In genomic region chr17:35807371-35808144, GRCh38 we compare ENCODE assay signal across 10 cellular contexts. TPM values are rescaled to one million over a fixed set of nuclear protein-coding genes. Genes with fewer than 3 reads are reported as not detected.
DNase-seq lines count a peak whose midpoint lies in the region; ATAC-seq and TF ChIP-seq lines count a peak whose summit lies in the region.
"Had no signal": no experiment of that assay in that cellular context is flagged by ENCODE, and none has a peak within 500 bp of the region (broad histone marks: within the 10 kb centered on the region; RNA-seq: fewer than 3 reads in every experiment).

No MANE protein-coding gene starts in this region.

- no peak for TF ChIP-seq CTCF in Panc1 (IDR thresholded peaks at IDR 0.05)
- TF ChIP-seq CTCF in osteoblast (IDR thresholded peaks at IDR 0.05; ENCODE audit: extremely low read depth, low read depth, low read length) = no peak
- no peak for TF ChIP-seq CTCF in prostate gland (IDR thresholded peaks at IDR 0.05)

- TF ChIP-seq POLR2A in prostate gland (IDR thresholded peaks at IDR 0.05) = no peak

- peak overlapping the region; percentile 36 for H2AFZ ChIP-seq in osteoblast (ENCODE audit: low read length)

- peaks cover 20% of the 10 kb centered on the region for H4K20me1 ChIP-seq in osteoblast (ENCODE audit: insufficient read depth, low read length)

- no TSS peak for BruUV-seq in Panc1 (replicated peaks; lab: Mats Ljungman, UMichigan)

- 77% methylated on average over 7 of the region's 7 CpGs for WGBS in prostate gland

- in situ Hi-C loops in Panc1 (cut with HindIII; ENCODE audit: low pct_unique_long_range_greater_than_20kb, low sequenced_read_pairs) = no loop called here

- H3K36me3 ChIP-seq in Panc1 (ENCODE audit: control insufficient read depth, insufficient read depth, low read length) = peaks cover 12% of the 10 kb centered on the region
- H3K36me3 ChIP-seq in osteoblast (ENCODE audit: insufficient read depth, low read length) = no peaks in the 10 kb centered on the region
- H3K36me3 ChIP-seq in prostate gland = no peaks in the 10 kb centered on the region
- H3K36me3 ChIP-seq: neutrophil had no signal

- H3K4me3 ChIP-seq in Panc1 (ENCODE audit: low read depth in 2 of 2, low read length in 2 of 2) = no peak overlapping the region
- no peak overlapping the region for H3K4me3 ChIP-seq in osteoblast (ENCODE audit: insufficient read depth, low read length)
- no peak overlapping the region for H3K4me3 ChIP-seq in prostate gland

- H3K4me1 ChIP-seq in Panc1 (ENCODE audit: control insufficient read depth, insufficient read depth, low read length) (peaks cover 22% of the 10 kb centered on the region), osteoblast (ENCODE audit: insufficient read depth, low read length) (peaks cover 39% of the 10 kb centered on the region), prostate gland (replicated peaks) (peaks cover 4% of the 10 kb centered on the region)

- intact Hi-C loops in Panc1 (cut with micrococcal nuclease; ENCODE audit: unreplicated experiment) = no loop called here
- intact Hi-C loops in prostate gland (cut with DNase I) = no loop called here

- H3K27me3 ChIP-seq in Panc1 (ENCODE audit: control insufficient read depth, insufficient read depth, low read length) = no peaks in the 10 kb centered on the region
- no peaks in the 10 kb centered on the region for H3K27me3 ChIP-seq in osteoblast (ENCODE audit: insufficient read depth, low read length)
- H3K27me3 ChIP-seq in prostate gland (replicated peaks; ENCODE audit: insufficient read depth) = no peaks in the 10 kb centered on the region

- CTCF ChIA-PET in Panc1 (lab: Charles Lee) = interaction anchor here (1.1 to 2.0 kb wide), 2 partner anchors 43 to 88 kb away, joined by 3 to 35 read pairs; no protein-coding TSS in a partner anchor

- H3K9me3 ChIP-seq in Panc1 (ENCODE audit: control insufficient read depth, insufficient read depth, low read depth, low read length) (no peaks in the 10 kb centered on the region), osteoblast (ENCODE audit: low read depth, low read length) (no peaks in the 10 kb centered on the region), prostate gland (no peaks in the 10 kb centered on the region)
- H3K9me3 ChIP-seq: neutrophil had no signal

- H3K27ac ChIP-seq in Panc1 (ENCODE audit: low read length) (peak overlapping the region; percentile 98; the same call in 1 of the 2 replicates), osteoblast (ENCODE audit: low read depth, low read length) (peak overlapping the region; percentile 20), prostate gland (no peak overlapping the region)

- DNase-seq in EH (ENCODE audit: low read depth) (peak; percentile 84), Panc1 (ENCODE audit: low read depth, low spot score) (no peak), dermis blood vessel endothelial cell (peak; percentile 28), osteoblast (ENCODE audit: insufficient read length, low spot score, missing footprints) (peak; percentile 72), prostate gland (ENCODE audit: low spot score) (no peak), hippocampal formation (lab: John Stamatoyannopoulos, UW) (no peak), NCI-H1092 treated with DMSO at 0.1 percent for 48 hours (lab: John Stamatoyannopoulos, UW) (no peak)

- no peak overlapping the region for H3K4me2 ChIP-seq in osteoblast (ENCODE audit: insufficient read depth, low read length)

- POLR2A ChIA-PET in Panc1 (lab: Charles Lee) = interaction anchor here (0.5 to 0.6 kb wide), 2 partner anchors 32 to 45 kb away, joined by 3 read pairs; no protein-coding TSS in a partner anchor

- peaks cover 33% of the 10 kb centered on the region for H3K79me2 ChIP-seq in osteoblast (ENCODE audit: insufficient read depth, low read length)

- no peak for ATAC-seq in Panc1
- ATAC-seq: GM12878 had no signal

RNA-seq across cellular contexts. Expression of gene TAF15, which starts 1.7 kb away (rescaled TPM):
- total RNA-seq in Panc1 (2021; ENCODE audit: unreplicated experiment) (249 TPM), dermis blood vessel endothelial cell (68.1 and 115 TPM in 2 replicates), osteoblast (53.3 and 55.0 TPM in 2 replicates), prostate gland (10 to 100 TPM; 57.2 to 86.1 TPM)
- polyA plus RNA-seq in Panc1 (2012; ENCODE audit: insufficient read length) = 189 TPM

RNA-seq across cellular contexts. Expression of gene MMP28, which starts 12.1 kb away (rescaled TPM):
- total RNA-seq in Panc1 (2021; ENCODE audit: unreplicated experiment) (1.6 TPM), dermis blood vessel endothelial cell (14.1 and 38.1 TPM in 2 replicates), osteoblast (1.2 and 1.8 TPM in 2 replicates), prostate gland (100 to 1,000 TPM in 1 of 2 donors, 10 to 100 TPM in 1; 12.8 to 146 TPM)
- polyA plus RNA-seq in Panc1 (2012; ENCODE audit: insufficient read length) = 1.5 TPM
- total RNA-seq: GM12878 had no signal
- polyA plus RNA-seq: GM12878 had no signal

RNA-seq across cellular contexts. Expression of gene C17orf50, which starts 46.9 kb away (rescaled TPM):
- total RNA-seq in Panc1 (2021; ENCODE audit: unreplicated experiment) = not detected
- polyA plus RNA-seq in Panc1 (2012; ENCODE audit: insufficient read length) = not detected
- total RNA-seq in dermis blood vessel endothelial cell = not detected in 2 replicates
- not detected in 2 replicates for total RNA-seq in osteoblast
- total RNA-seq in prostate gland = 10 to 100 TPM in 1 of 2 donors, not detected in 1; 15.8 TPM
- total RNA-seq: glomerular endothelial cell, GM12878 had no signal

RNA-seq across cellular contexts. Expression of gene GAS2L2, which starts 54.5 kb away (rescaled TPM):
- not detected for total RNA-seq in Panc1 (2021; ENCODE audit: unreplicated experiment)
- polyA plus RNA-seq in Panc1 (2012; ENCODE audit: insufficient read length) = not detected
- 0.05 and 0.17 TPM in 2 replicates for total RNA-seq in dermis blood vessel endothelial cell
- total RNA-seq in osteoblast = not detected in 2 replicates
- not detected for total RNA-seq in prostate gland
- total RNA-seq: glomerular endothelial cell, GM12878 had no signal

Comparison
In these comparisons a context has a peak if more than half of its experiments do, and no peak if none do; other contexts are left out.
1. DNase-seq: peak in EH (single experiment), dermis blood vessel endothelial cell (single experiment) and osteoblast (single experiment); none in Panc1 (single experiment), prostate gland (single experiment), hippocampal formation (0 of 2) and NCI-H1092 treated with DMSO at 0.1 percent for 48 hours (single experiment).
2. H3K27ac ChIP-seq: peak in Panc1 (single experiment) and osteoblast (single experiment); none in prostate gland (0 of 2).